ENCODE assay signal across 5 cellular contexts in the genomic region with DNA sequence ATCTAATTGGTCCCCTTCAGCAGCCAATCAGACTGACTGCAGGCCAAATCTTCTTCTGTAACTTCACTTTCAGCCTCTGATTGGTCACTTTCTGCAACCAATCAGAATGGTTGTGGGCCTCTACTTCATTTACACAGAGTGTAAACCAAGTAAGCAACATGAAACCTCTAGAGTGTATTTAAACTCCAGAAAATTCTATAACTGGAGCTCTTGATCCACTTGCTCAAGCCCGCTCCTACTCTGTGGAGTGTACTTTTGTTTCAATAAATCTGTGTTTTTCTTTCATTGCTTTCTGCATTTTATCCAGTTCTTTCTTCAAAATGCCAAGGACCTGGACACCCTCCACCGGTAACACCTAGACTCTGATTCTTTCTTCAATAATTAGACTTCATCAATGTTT.
"Had no signal": no experiment of that assay in that cellular context is flagged by ENCODE, and none has a peak within 500 bp of the region (broad histone marks: within the 10 kb centered on the region; RNA-seq: fewer than 3 reads in every experiment).

No MANE protein-coding gene starts in this region.

- ATAC-seq: K562 had no signal

- H3K27ac ChIP-seq: HL-60 had no signal

- DNase-seq: IMR-90, KBM-7 had no signal

- H3K4me3 ChIP-seq: K562 had no signal

- FAIRE-seq: HTR-8/SVneo, K562 had no signal
